Comparison of ENCODE assay signal across 13 cellular contexts in genomic region chr7:142856565-142857245, GRCh38. TPM values are rescaled to one million over a fixed set of nuclear protein-coding genes. Genes with fewer than 3 reads are reported as not detected.
DNase-seq lines count a peak whose midpoint lies in the region; ATAC-seq lines count a peak whose summit lies in the region.
"Had no signal": no experiment of that assay in that cellular context is flagged by ENCODE, and none has a peak within 500 bp of the region (broad histone marks: within the 10 kb centered on the region; RNA-seq: fewer than 3 reads in every experiment).

No MANE protein-coding gene starts in this region.

- peaks cover 23% of the 10 kb centered on the region for H3K4me1 Mint-ChIP-seq in activated T-cell treated with anti-CD3 and anti-CD28 coated beads, Interleukin-2, amount 50 U/mL, for 24 hours (ENCODE audit: low read depth)
- H3K4me1 Mint-ChIP-seq in activated naive CD8-positive, alpha-beta T cell treated with anti-CD3 and anti-CD28 coated beads for 36 hours = peaks cover 16% of the 10 kb centered on the region
- peaks cover 23% of the 10 kb centered on the region for H3K4me1 Mint-ChIP-seq in memory B cell

- WGBS in thymus = 72% methylated on average over 7 of the region's 7 CpGs

- H3K4me3 ChIP-seq in thymus (ENCODE audit: low read length) = peak overlapping the region; percentile 80

- peak overlapping the region; percentile 46 for H3K27ac ChIP-seq in thymus (ENCODE audit: low read depth)
- H3K27ac ChIP-seq: epithelial cell of prostate had no signal

- H3K27ac Mint-ChIP-seq in activated T-cell treated with anti-CD3 and anti-CD28 coated beads, Interleukin-2, amount 50 U/mL, for 24 hours = peak overlapping the region; percentile 10
- peak overlapping the region; percentile 10 for H3K27ac Mint-ChIP-seq in activated naive CD8-positive, alpha-beta T cell treated with anti-CD3 and anti-CD28 coated beads for 36 hours
- peak overlapping the region; percentile 2 for H3K27ac Mint-ChIP-seq in memory B cell

- peaks cover 10% of the 10 kb centered on the region for H3K4me1 ChIP-seq in thymus (ENCODE audit: control insufficient read depth, insufficient read depth, low read length)

- DNase-seq in activated T-cell treated with anti-CD3 and anti-CD28 coated beads, Interleukin-2, amount 50 U/mL, for 24 hours = no peak
- DNase-seq in activated T-cell treated with anti-CD3 and anti-CD28 coated beads for 4 hours (no peak), memory B cell (ENCODE audit: low spot score in 2 of 2) (no peak), NCI-H2171 treated with DMSO at 0.1 percent for 48 hours (lab: John Stamatoyannopoulos, UW) (no peak)
- DNase-seq in activated naive CD8-positive, alpha-beta T cell treated with anti-CD3 and anti-CD28 coated beads for 36 hours = no peak
- DNase-seq in activated CD4-positive, CD25-positive, alpha-beta regulatory T cell treated with anti-CD3 and anti-CD28 coated beads, Interleukin-2, amount 50 U/mL, for 72 hours = no peak

- H3K27me3 Mint-ChIP-seq in activated T-cell treated with anti-CD3 and anti-CD28 coated beads, Interleukin-2, amount 50 U/mL, for 24 hours = no peaks in the 10 kb centered on the region
- H3K27me3 Mint-ChIP-seq in activated naive CD8-positive, alpha-beta T cell treated with anti-CD3 and anti-CD28 coated beads for 36 hours = no peaks in the 10 kb centered on the region
- no peaks in the 10 kb centered on the region for H3K27me3 Mint-ChIP-seq in memory B cell

- H3K36me3 ChIP-seq in thymus (ENCODE audit: control insufficient read depth, insufficient read depth) = peaks cover 4% of the 10 kb centered on the region

- H3K9me3 Mint-ChIP-seq in activated T-cell treated with anti-CD3 and anti-CD28 coated beads, Interleukin-2, amount 50 U/mL, for 24 hours = no peaks in the 10 kb centered on the region
- H3K9me3 Mint-ChIP-seq in activated naive CD8-positive, alpha-beta T cell treated with anti-CD3 and anti-CD28 coated beads for 36 hours = no peaks in the 10 kb centered on the region
- H3K9me3 Mint-ChIP-seq in memory B cell = no peaks in the 10 kb centered on the region

- peak overlapping the region; percentile 73 for H3K4me3 Mint-ChIP-seq in activated T-cell treated with anti-CD3 and anti-CD28 coated beads, Interleukin-2, amount 50 U/mL, for 24 hours
- H3K4me3 Mint-ChIP-seq in activated naive CD8-positive, alpha-beta T cell treated with anti-CD3 and anti-CD28 coated beads for 36 hours = peak overlapping the region; percentile 73
- H3K4me3 Mint-ChIP-seq in memory B cell = peak overlapping the region; percentile 35

- no peak for ATAC-seq in memory B cell (ENCODE audit: low read depth)
- no peak for ATAC-seq in GM18873 (IDR thresholded peaks at IDR 0.05; ENCODE audit: low FRiP score, unreplicated experiment)
- ATAC-seq: Panc1 had no signal

- H3K27me3 ChIP-seq in thymus (ENCODE audit: control insufficient read depth, insufficient read depth) = no peaks in the 10 kb centered on the region

- H3K36me3 Mint-ChIP-seq in activated T-cell treated with anti-CD3 and anti-CD28 coated beads, Interleukin-2, amount 50 U/mL, for 24 hours (ENCODE audit: low read depth) = peaks cover 5% of the 10 kb centered on the region
- no peaks in the 10 kb centered on the region for H3K36me3 Mint-ChIP-seq in activated naive CD8-positive, alpha-beta T cell treated with anti-CD3 and anti-CD28 coated beads for 36 hours
- H3K36me3 Mint-ChIP-seq in memory B cell = peaks cover 7% of the 10 kb centered on the region

- H3K9me3 ChIP-seq in thymus (ENCODE audit: control insufficient read depth) = no peaks in the 10 kb centered on the region

RNA-seq across cellular contexts. Expression of gene EPHB6, which starts 1.8 kb away (rescaled TPM):
- 10 to 100 TPM in 1 of 2 experiments, 1 to 10 TPM in 1; 9.0 to 10.0 TPM for total RNA-seq in activated naive CD8-positive, alpha-beta T cell treated with anti-CD3 and anti-CD28 coated beads for 36 hours
- 163 TPM for polyA plus RNA-seq in thymus

RNA-seq across cellular contexts. Expression of gene TRPV6, which starts 28.8 kb away (rescaled TPM):
- not detected for total RNA-seq in activated naive CD8-positive, alpha-beta T cell treated with anti-CD3 and anti-CD28 coated beads for 36 hours
- 1.1 TPM for polyA plus RNA-seq in thymus
- total RNA-seq: Daoy; T-helper 2 cell treated with Interferon-gamma antibody and Interleukin-4, amounts not matched to agents 100 ng/mL and 5 ng/mL, for 36 hours had no signal
- polyA plus RNA-seq: AG04450 had no signal
